Comparison of ENCODE assay signal across 26 cellular contexts in genomic region chr5:107088907-107089306, GRCh38.
"Had no signal": no experiment of that assay in that cellular context is flagged by ENCODE, and none has a peak within 500 bp of the region (broad histone marks: within the 10 kb centered on the region; RNA-seq: fewer than 3 reads in every experiment).

No MANE protein-coding gene starts in this region.

- H3K36me3 ChIP-seq: adrenal gland, breast epithelium, WERI-Rb-1 had no signal

- H3K4me1 Mint-ChIP-seq: activated CD4-positive, alpha-beta memory T cell treated with anti-CD3 and anti-CD28 coated beads, Interleukin-2, amount 10 ng/mL, durations not matched to agents 7 days and 5 days; activated CD4-positive, alpha-beta T cell treated with anti-CD3 and anti-CD28 coated beads for 36 hours; activated naive CD8-positive, alpha-beta T cell treated with anti-CD3 and anti-CD28 coated beads, Interleukin-2, amount 10 ng/mL, durations not matched to agents 7 days and 5 days; central memory CD8-positive, alpha-beta T cell; T-cell had no signal

- H3K4me1 ChIP-seq: adrenal gland, breast epithelium had no signal

- H3K4me3 ChIP-seq: adrenal gland, breast epithelium, SK-N-MC had no signal

- H3K9me3 Mint-ChIP-seq: activated CD4-positive, alpha-beta memory T cell treated with anti-CD3 and anti-CD28 coated beads, Interleukin-2, amount 10 ng/mL, durations not matched to agents 7 days and 5 days; activated naive CD8-positive, alpha-beta T cell treated with anti-CD3 and anti-CD28 coated beads, Interleukin-2, amount 10 ng/mL, durations not matched to agents 7 days and 5 days; central memory CD8-positive, alpha-beta T cell had no signal

- H3K27ac ChIP-seq: adrenal gland, breast epithelium, KMS-11, SK-N-MC, WERI-Rb-1 had no signal

- H3K27me3 Mint-ChIP-seq: activated CD4-positive, alpha-beta memory T cell treated with anti-CD3 and anti-CD28 coated beads, Interleukin-2, amount 10 ng/mL, durations not matched to agents 7 days and 5 days; activated CD4-positive, alpha-beta T cell treated with anti-CD3 and anti-CD28 coated beads for 36 hours; activated naive CD8-positive, alpha-beta T cell treated with anti-CD3 and anti-CD28 coated beads, Interleukin-2, amount 10 ng/mL, durations not matched to agents 7 days and 5 days; T-cell had no signal

- H3K36me3 Mint-ChIP-seq: activated naive CD8-positive, alpha-beta T cell treated with anti-CD3 and anti-CD28 coated beads, Interleukin-2, amount 10 ng/mL, durations not matched to agents 7 days and 5 days; T-cell had no signal

- H3K4me2 ChIP-seq: KMS-11 had no signal

- H3K4me3 Mint-ChIP-seq: activated CD4-positive, alpha-beta memory T cell treated with anti-CD3 and anti-CD28 coated beads, Interleukin-2, amount 10 ng/mL, durations not matched to agents 7 days and 5 days; activated CD4-positive, alpha-beta T cell treated with anti-CD3 and anti-CD28 coated beads for 36 hours; activated naive CD8-positive, alpha-beta T cell treated with anti-CD3 and anti-CD28 coated beads, Interleukin-2, amount 10 ng/mL, durations not matched to agents 7 days and 5 days; central memory CD8-positive, alpha-beta T cell; T-cell had no signal

- H3K27me3 ChIP-seq: adrenal gland, breast epithelium had no signal

- DNase-seq: activated CD4-positive, alpha-beta memory T cell treated with anti-CD3 and anti-CD28 coated beads, Interleukin-2, amount 10 ng/mL, durations not matched to agents 7 days and 5 days; activated CD4-positive, alpha-beta T cell treated with anti-CD3 and anti-CD28 coated beads for 36 hours; activated CD4-positive, alpha-beta T cell treated with anti-CD3 and anti-CD28 coated beads, Interleukin-2, amount 50 U/mL, for 1 hour; activated naive CD4-positive, alpha-beta T cell treated with anti-CD3 and anti-CD28 coated beads, Interleukin-2, amount 50 U/mL, for 16 hours; activated naive CD8-positive, alpha-beta T cell treated with anti-CD3 and anti-CD28 coated beads, Interleukin-2, amount 10 ng/mL, durations not matched to agents 7 days and 5 days; activated T-cell treated with anti-CD3 and anti-CD28 coated beads for 4 hours; adrenal gland; aorta; MM.1S; NCI-H1105 treated with DMSO at 0.1 percent for 48 hours; NCI-H1436 treated with DMSO at 0.1 percent for 48 hours; NCI-H187; NCI-H2081; NCI-H510A treated with DMSO at 0.1 percent for 48 hours; NK-92 treated with Interleukin-12 subunit alpha and Interleukin-12 subunit beta, amount 100 ng/mL, for 24 hours; OCI-M1; RPMI8226; T-cell; T-helper 2 cell; WERI-Rb-1 had no signal

- H3K9ac ChIP-seq: KMS-11 had no signal

- H3K9me3 ChIP-seq: adrenal gland had no signal

- ATAC-seq: activated CD4-positive, alpha-beta T cell treated with anti-CD3 and anti-CD28 coated beads for 36 hours; Panc1; Right ventricle myocardium inferior; T-cell had no signal

- H3K27ac Mint-ChIP-seq: activated CD4-positive, alpha-beta memory T cell treated with anti-CD3 and anti-CD28 coated beads, Interleukin-2, amount 10 ng/mL, durations not matched to agents 7 days and 5 days; activated CD4-positive, alpha-beta T cell treated with anti-CD3 and anti-CD28 coated beads for 36 hours; activated naive CD8-positive, alpha-beta T cell treated with anti-CD3 and anti-CD28 coated beads, Interleukin-2, amount 10 ng/mL, durations not matched to agents 7 days and 5 days; T-cell had no signal
